Comparison of ENCODE assay signal across 8 cellular contexts in genomic region chr14:21384494-21384851, GRCh38.
DNase-seq lines count a peak whose midpoint lies in the region; ATAC-seq and TF ChIP-seq lines count a peak whose summit lies in the region.

No MANE protein-coding gene starts in this region.

- TF ChIP-seq CTCF in VCaP (conservative IDR thresholded peaks at IDR 0.05), result no peak

- no peaks in the 10 kb centered on the region for H3K9me3 Mint-ChIP-seq in activated naive CD4-positive, alpha-beta T cell treated with anti-CD3 and anti-CD28 coated beads, Interleukin-2, amount 10 ng/mL, durations not matched to agents 7 days and 5 days
- no peaks in the 10 kb centered on the region for H3K9me3 Mint-ChIP-seq in stimulated activated naive CD8-positive, alpha-beta T cell treated with anti-CD3 and anti-CD28 coated beads, Interleukin-15, Interleukin-2, amounts not matched to agents 100 ng/mL and 50 ng/mL, for 24 hours

- H3K27ac Mint-ChIP-seq in activated naive CD4-positive, alpha-beta T cell treated with anti-CD3 and anti-CD28 coated beads, Interleukin-2, amount 10 ng/mL, durations not matched to agents 7 days and 5 days, result peak overlapping the region; percentile 98
- H3K27ac Mint-ChIP-seq in stimulated activated naive CD8-positive, alpha-beta T cell treated with anti-CD3 and anti-CD28 coated beads, Interleukin-15, Interleukin-2, amounts not matched to agents 100 ng/mL and 50 ng/mL, for 24 hours, result peak overlapping the region; percentile 99

- H3K36me3 Mint-ChIP-seq in activated naive CD4-positive, alpha-beta T cell treated with anti-CD3 and anti-CD28 coated beads, Interleukin-2, amount 10 ng/mL, durations not matched to agents 7 days and 5 days, result peaks cover 43% of the 10 kb centered on the region
- H3K36me3 Mint-ChIP-seq in stimulated activated naive CD8-positive, alpha-beta T cell treated with anti-CD3 and anti-CD28 coated beads, Interleukin-15, Interleukin-2, amounts not matched to agents 100 ng/mL and 50 ng/mL, for 24 hours (ENCODE audit: low read depth), result peaks cover 60% of the 10 kb centered on the region

- H3K27ac ChIP-seq in VCaP, result peak overlapping the region; percentile 95

- peaks cover 43% of the 10 kb centered on the region for H3K4me1 Mint-ChIP-seq in activated naive CD4-positive, alpha-beta T cell treated with anti-CD3 and anti-CD28 coated beads, Interleukin-2, amount 10 ng/mL, durations not matched to agents 7 days and 5 days
- peaks cover 49% of the 10 kb centered on the region for H3K4me1 Mint-ChIP-seq in stimulated activated naive CD8-positive, alpha-beta T cell treated with anti-CD3 and anti-CD28 coated beads, Interleukin-15, Interleukin-2, amounts not matched to agents 100 ng/mL and 50 ng/mL, for 24 hours (ENCODE audit: low read depth)

- H3K27me3 Mint-ChIP-seq in activated naive CD4-positive, alpha-beta T cell treated with anti-CD3 and anti-CD28 coated beads, Interleukin-2, amount 10 ng/mL, durations not matched to agents 7 days and 5 days, result no peaks in the 10 kb centered on the region
- no peaks in the 10 kb centered on the region for H3K27me3 Mint-ChIP-seq in stimulated activated naive CD8-positive, alpha-beta T cell treated with anti-CD3 and anti-CD28 coated beads, Interleukin-15, Interleukin-2, amounts not matched to agents 100 ng/mL and 50 ng/mL, for 24 hours

- peak overlapping the region; percentile 91 for H3K4me3 Mint-ChIP-seq in activated naive CD4-positive, alpha-beta T cell treated with anti-CD3 and anti-CD28 coated beads, Interleukin-2, amount 10 ng/mL, durations not matched to agents 7 days and 5 days
- peak overlapping the region; percentile 99 for H3K4me3 Mint-ChIP-seq in stimulated activated naive CD8-positive, alpha-beta T cell treated with anti-CD3 and anti-CD28 coated beads, Interleukin-15, Interleukin-2, amounts not matched to agents 100 ng/mL and 50 ng/mL, for 24 hours

- peak overlapping the region; percentile 100 for H3K4me3 ChIP-seq in iPS-11a (ENCODE audit: low read depth, low read length)

- ATAC-seq in HG02981 (IDR thresholded peaks at IDR 0.05; ENCODE audit: unreplicated experiment), result peak; percentile 28

- CTCF ChIA-PET in activated naive CD4-positive, alpha-beta T cell treated with anti-CD3 and anti-CD28 coated beads, Interleukin-2, amount 10 ng/mL, durations not matched to agents 7 days and 5 days (lab: Charles Lee), result interaction anchor here (0.6 to 1.3 kb wide), 3 partner anchors 17 to 30 kb away, joined by 3 to 4 read pairs (median 3); no protein-coding TSS in a partner anchor

- no peak for DNase-seq in activated naive CD4-positive, alpha-beta T cell treated with anti-CD3 and anti-CD28 coated beads, Interleukin-2, amount 10 ng/mL, durations not matched to agents 7 days and 5 days
- DNase-seq in activated naive CD4-positive, alpha-beta T cell treated with Interleukin-2 at 50 U/mL for 16 hours, result no peak
- no peak for DNase-seq in cerebellar nuclear complex (lab: John Stamatoyannopoulos, UW)
- DNase-seq in activated CD4-positive, alpha-beta T cell treated with anti-CD3 and anti-CD28 coated beads for 1 hour, result no peak
